In the genomic region with DNA sequence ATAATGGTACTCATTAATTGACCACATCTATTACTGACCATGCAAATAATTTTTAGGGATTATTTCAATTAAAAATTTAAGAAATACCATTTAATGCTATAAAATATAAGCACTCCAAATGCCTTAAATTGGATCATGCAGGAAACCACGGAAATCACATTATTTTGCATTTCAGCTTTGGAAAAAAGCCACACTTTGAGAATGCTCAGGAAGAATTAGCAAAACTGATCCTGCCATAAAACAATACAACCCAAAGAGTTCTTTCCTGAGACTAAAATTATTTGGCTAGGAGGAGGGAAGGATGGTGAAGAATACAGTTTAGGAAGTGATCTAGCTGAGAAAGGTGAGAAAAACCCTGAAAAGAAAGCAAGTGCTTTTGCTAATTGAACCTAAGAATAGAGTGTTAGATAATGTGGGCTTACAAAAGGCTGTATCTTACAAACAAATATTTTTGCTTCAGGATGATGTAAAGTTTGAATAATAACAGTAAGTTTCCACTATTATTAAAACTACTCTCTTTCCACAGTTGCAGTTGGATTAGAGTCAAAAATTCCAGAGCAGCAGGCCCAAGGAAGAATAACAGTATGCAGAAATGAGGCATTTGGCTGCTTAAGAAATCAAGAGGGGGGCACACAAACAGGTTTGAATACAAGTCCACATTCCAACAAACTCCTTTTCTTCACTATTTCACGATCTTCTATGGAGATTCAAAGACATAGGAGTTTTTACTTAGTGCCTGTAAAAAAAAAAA, we compare ENCODE assay signal across 18 cellular contexts.
A peak's percentile ranks its signal among the peaks of the same experiment; 100 is the strongest.
DNase-seq lines count a peak whose midpoint lies in the region; ATAC-seq and TF ChIP-seq lines count a peak whose summit lies in the region.
"Had no signal": no experiment of that assay in that cellular context is flagged by ENCODE, and none has a peak within 500 bp of the region (broad histone marks: within the 10 kb centered on the region; RNA-seq: fewer than 3 reads in every experiment).

No MANE protein-coding gene starts in this region.

- H3K27me3 Mint-ChIP-seq in T-helper 2 cell treated with Interferon-gamma antibody and Interleukin-4, amounts not matched to agents 5 μg/mL and 100 μg/mL, for 36 hours (ENCODE audit: low read depth): no peaks in the 10 kb centered on the region

- H3K27ac Mint-ChIP-seq in T-helper 2 cell treated with Interferon-gamma antibody and Interleukin-4, amounts not matched to agents 5 μg/mL and 100 μg/mL, for 36 hours: no peak overlapping the region
- H3K27ac Mint-ChIP-seq: T-helper 1 cell treated with Interleukin-12 subunit alpha and Interleukin-12 subunit beta and Interleukin-4 antibody, amounts not matched to agents 30 μg/mL and 1 μg/mL, for 36 hours had no signal

- TF ChIP-seq CTCF in heart left ventricle (IDR thresholded peaks at IDR 0.05) (no peak), choroid plexus epithelial cell (conservative IDR thresholded peaks at IDR 0.05; ENCODE audit: low read depth, low read length) (no peak), thyroid gland (IDR thresholded peaks at IDR 0.05) (peak in 1 of 6 experiments; percentile 5)

- ATAC-seq in heart left ventricle: peak in 3 of 4 donors; percentile 37 to 43 (median 41)
- ATAC-seq: K562 had no signal

- intact Hi-C loops in heart left ventricle (cut with DNase I): no loop called here
- intact Hi-C loops in cardiac septum (cut with DNase I): no loop called here
- intact Hi-C loops in thyroid gland (cut with DNase I): no loop called here

- H3K4me1 ChIP-seq in heart left ventricle: peaks cover 0 to 23% (median 5%) of the 10 kb centered on the region in 12 donors
- peaks cover 8 to 9% of the 10 kb centered on the region in 2 donors for H3K4me1 ChIP-seq in thyroid gland
- H3K4me1 ChIP-seq: adrenal gland had no signal

- TF ChIP-seq POLR2A in heart left ventricle (IDR thresholded peaks at IDR 0.05) (no peak), thyroid gland (IDR thresholded peaks at IDR 0.05) (no peak)

- H3K4me3 ChIP-seq in heart left ventricle (no peak overlapping the region), choroid plexus epithelial cell (ENCODE audit: low read depth, low read length) (no peak overlapping the region), thyroid gland (replicated peaks in 1 of 3) (no peak overlapping the region), MG63 (no peak overlapping the region)
- H3K4me3 ChIP-seq: adrenal gland, K562 had no signal

- H3K36me3 ChIP-seq in heart left ventricle: no peaks in the 10 kb centered on the region
- H3K36me3 ChIP-seq in thyroid gland: no peaks in the 10 kb centered on the region
- H3K36me3 ChIP-seq in MG63: no peaks in the 10 kb centered on the region
- H3K36me3 ChIP-seq: adrenal gland, neutrophil had no signal

- 35 to 46% (median 36%) methylated on average over 2 of the region's 2 CpGs for WGBS in heart left ventricle, 4 donors
- 20 to 24% methylated on average over 2 of the region's 2 CpGs for WGBS in thyroid gland, 2 donors

- H3K4me1 Mint-ChIP-seq in T-helper 2 cell treated with Interferon-gamma antibody and Interleukin-4, amounts not matched to agents 5 μg/mL and 100 μg/mL, for 36 hours (ENCODE audit: low read depth): no peaks in the 10 kb centered on the region

- H3K27me3 ChIP-seq in heart left ventricle: no peaks in the 10 kb centered on the region
- H3K27me3 ChIP-seq in thyroid gland: no peaks in the 10 kb centered on the region
- H3K27me3 ChIP-seq in MG63: no peaks in the 10 kb centered on the region
- H3K27me3 ChIP-seq: adrenal gland, neutrophil had no signal

- peak overlapping the region in 6 of 12 donors; percentile 9 to 73 (median 42) for H3K27ac ChIP-seq in heart left ventricle
- H3K27ac ChIP-seq in thyroid gland: peak overlapping the region; percentile 12 to 82 (median 53)
- H3K27ac ChIP-seq: adrenal gland, neutrophil had no signal

- no peak overlapping the region for H3K4me3 Mint-ChIP-seq in T-helper 2 cell treated with Interferon-gamma antibody and Interleukin-4, amounts not matched to agents 5 μg/mL and 100 μg/mL, for 36 hours
- H3K4me3 Mint-ChIP-seq: T-helper 1 cell treated with Interleukin-12 subunit alpha and Interleukin-12 subunit beta and Interleukin-4 antibody, amounts not matched to agents 30 μg/mL and 1 μg/mL, for 36 hours had no signal

- H3K9me3 Mint-ChIP-seq in T-helper 2 cell treated with Interferon-gamma antibody and Interleukin-4, amounts not matched to agents 5 μg/mL and 100 μg/mL, for 36 hours: peaks cover 3% of the 10 kb centered on the region

- DNase-seq in heart left ventricle (no peak), cardiac septum (ENCODE audit: low spot score) (no peak), choroid plexus epithelial cell (ENCODE audit: low read depth) (peak; percentile 84), iris pigment epithelial cell (ENCODE audit: low read depth) (peak; percentile 56), thyroid gland (peak; percentile 17 to 20), MG63 (no peak), HUDEP-2 (lab: John Stamatoyannopoulos, UW; ENCODE audit: unreplicated experiment in 76 of 76) (no peak)
- DNase-seq in T-helper 2 cell treated with Interferon-gamma antibody and Interleukin-4, amounts not matched to agents 5 μg/mL and 100 μg/mL, for 36 hours (ENCODE audit: low spot score): no peak
- DNase-seq: activated CD4-positive, alpha-beta T cell treated with anti-CD3 and anti-CD28 coated beads for 4 hours; activated T-cell treated with anti-CD3 and anti-CD28 coated beads, Interleukin-2, amount 50 U/mL, for 1 hour; adrenal gland; effector memory CD4-positive, alpha-beta T cell; GOT3; NCI-H1694; stimulated activated CD4-positive, alpha-beta T cell treated with anti-CD3 and anti-CD28 coated beads, Interleukin-12 subunit alpha, Interleukin-12 subunit beta, amount 100 ng/mL, for 4 hours had no signal

- H3K36me3 Mint-ChIP-seq in T-helper 2 cell treated with Interferon-gamma antibody and Interleukin-4, amounts not matched to agents 5 μg/mL and 100 μg/mL, for 36 hours (ENCODE audit: low read depth): no peaks in the 10 kb centered on the region

- no peaks in the 10 kb centered on the region for H3K9me3 ChIP-seq in heart left ventricle
- H3K9me3 ChIP-seq in thyroid gland: no peaks in the 10 kb centered on the region
- no peaks in the 10 kb centered on the region for H3K9me3 ChIP-seq in MG63
- H3K9me3 ChIP-seq: adrenal gland, neutrophil had no signal

Comparison
In these comparisons a context has a peak if more than half of its experiments do, and no peak if none do; other contexts are left out.
1. DNase-seq: peak in choroid plexus epithelial cell (single experiment), iris pigment epithelial cell (single experiment) and thyroid gland (2 of 2); none in heart left ventricle (0 of 5), cardiac septum (single experiment), MG63 (single experiment), T-helper 2 cell treated with Interferon-gamma antibody and Interleukin-4, amounts not matched to agents 5 μg/mL and 100 μg/mL, for 36 hours (single experiment) and HUDEP-2 (0 of 76).